Comparison of ENCODE assay signal across 25 cellular contexts in the genomic region with DNA sequence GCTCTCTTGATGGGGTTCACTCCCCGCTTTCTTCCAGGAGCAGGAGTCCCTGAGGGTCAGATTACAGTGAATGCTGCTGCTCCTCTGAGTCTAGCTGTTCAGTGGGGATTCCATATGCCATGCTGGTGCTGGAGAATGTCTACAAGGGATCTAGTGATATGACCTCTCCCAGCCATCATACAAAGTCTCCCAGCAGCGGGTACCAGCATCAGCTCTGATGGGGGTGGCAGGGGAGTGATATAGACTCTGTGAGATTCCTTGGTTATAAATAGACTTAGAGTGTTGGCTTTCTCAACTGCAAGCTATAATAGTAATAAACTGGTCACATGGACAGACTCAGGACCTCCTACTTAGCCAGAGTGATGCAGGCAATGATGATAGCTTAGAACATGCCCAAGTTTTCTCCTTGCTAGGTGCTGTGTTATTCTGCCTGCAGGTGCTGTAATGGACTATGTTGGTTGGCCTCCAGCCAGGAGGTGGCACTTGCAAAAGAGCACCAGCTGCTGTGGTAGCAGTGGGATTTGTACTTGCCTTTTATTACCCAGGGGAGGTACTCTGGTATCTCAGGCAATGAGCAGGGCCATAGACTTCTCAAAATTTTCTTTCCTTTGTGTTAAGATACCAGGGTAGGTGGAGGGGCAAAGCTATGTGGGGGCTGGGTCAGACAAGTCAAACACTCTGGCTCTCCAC.
DNase-seq lines count a peak whose midpoint lies in the region; TF ChIP-seq lines count a peak whose summit lies in the region.
"Had no signal": no experiment of that assay in that cellular context is flagged by ENCODE, and none has a peak within 500 bp of the region (broad histone marks: within the 10 kb centered on the region; RNA-seq: fewer than 3 reads in every experiment).

No MANE protein-coding gene starts in this region.

- H3K4me1 Mint-ChIP-seq in MCF 10A (ENCODE audit: insufficient read depth, unreplicated experiment) (no peaks in the 10 kb centered on the region), type B pancreatic cell (ENCODE audit: unreplicated experiment) (no peaks in the 10 kb centered on the region), Calu3 (ENCODE audit: low read depth, unreplicated experiment) (no peaks in the 10 kb centered on the region)
- H3K4me1 Mint-ChIP-seq: activated CD4-positive, alpha-beta memory T cell treated with anti-CD3 and anti-CD28 coated beads, Interleukin-2, amount 10 ng/mL, durations not matched to agents 7 days and 5 days; CD14-positive monocyte had no signal

- H3K9me3 Mint-ChIP-seq in MCF 10A (ENCODE audit: unreplicated experiment) (no peaks in the 10 kb centered on the region), type B pancreatic cell (peaks cover 5% of the 10 kb centered on the region), Calu3 (ENCODE audit: low read depth, unreplicated experiment) (peaks cover 3% of the 10 kb centered on the region)
- H3K9me3 Mint-ChIP-seq: activated CD4-positive, alpha-beta memory T cell treated with anti-CD3 and anti-CD28 coated beads, Interleukin-2, amount 10 ng/mL, durations not matched to agents 7 days and 5 days; natural killer cell treated with Interleukin-12 subunit alpha and Interleukin-12 subunit beta and Interleukin-15 and Interleukin-18, amount 100 ng/mL, for 72 hours; T-cell had no signal

- no peaks in the 10 kb centered on the region for H3K36me3 ChIP-seq in breast epithelium
- H3K36me3 ChIP-seq: SJCRH30, uterus had no signal

- H3K4me1 ChIP-seq in breast epithelium = no peaks in the 10 kb centered on the region
- H3K4me1 ChIP-seq: SJCRH30, uterus had no signal

- peaks cover 0 to 47% of the 10 kb centered on the region in 2 donors for H3K27me3 ChIP-seq in breast epithelium
- H3K27me3 ChIP-seq: SJCRH30, uterus had no signal

- H3K36me3 Mint-ChIP-seq in MCF 10A (ENCODE audit: insufficient read depth, unreplicated experiment) = no peaks in the 10 kb centered on the region
- H3K36me3 Mint-ChIP-seq in type B pancreatic cell = no peaks in the 10 kb centered on the region
- H3K36me3 Mint-ChIP-seq in Calu3 (ENCODE audit: insufficient read depth, unreplicated experiment) = no peaks in the 10 kb centered on the region
- H3K36me3 Mint-ChIP-seq: CD14-positive monocyte; natural killer cell treated with Interleukin-12 subunit alpha and Interleukin-12 subunit beta and Interleukin-15 and Interleukin-18, amount 100 ng/mL, for 72 hours; stimulated activated naive B cell treated with anti-CD40 and anti-IgM and Interleukin-4, amounts not matched to agents 10 μg/mL and 1 μg/mL and 100 μg/mL, for 72 hours; T-cell had no signal

- DNase-seq in MCF 10A (ENCODE audit: unreplicated experiment) (peak; percentile 16), breast epithelium (ENCODE audit: low spot score in 2 of 2) (no peak), NCI-H1092 (lab: John Stamatoyannopoulos, UW) (peak; percentile 3), NCI-H82 (lab: John Stamatoyannopoulos, UW) (peak; percentile 9), AG08395 (ENCODE audit: low spot score) (no peak), DMS114 treated with DMSO at 0.1 percent for 48 hours (lab: John Stamatoyannopoulos, UW; ENCODE audit: unreplicated experiment) (no peak), type B pancreatic cell (ENCODE audit: extremely low spot score, unreplicated experiment) (no peak), Calu3 (no peak)
- DNase-seq: activated CD4-positive, alpha-beta memory T cell treated with anti-CD3 and anti-CD28 coated beads, Interleukin-2, amount 10 ng/mL, durations not matched to agents 7 days and 5 days; activated gamma-delta T cell; GF-D8; GM23248; KG1; left ventricle myocardium superior; midbrain; NCI-H2029; NCI-H748 treated with DMSO at 0.1 percent for 48 hours; stimulated activated CD4-positive, alpha-beta T cell treated with anti-CD3 and anti-CD28 coated beads, Interleukin-4, amount 100 ng/mL, for 24 hours; stimulated activated naive B cell treated with anti-CD40 and anti-IgM and Interleukin-4, amounts not matched to agents 10 μg/mL and 1 μg/mL and 100 μg/mL, for 72 hours; T-cell; uterus had no signal

- intact Hi-C loops in MCF 10A (cut with micrococcal nuclease) (no loop called here), breast epithelium (cut with DNase I; ENCODE audit: low total_unique reads) (no loop called here), Calu3 (cut with micrococcal nuclease; ENCODE audit: unreplicated experiment) (no loop called here)

- no peak overlapping the region for H3K27ac ChIP-seq in breast epithelium
- H3K27ac ChIP-seq: GM23248, SJCRH30, uterus had no signal

- POLR2A ChIA-PET in MCF 10A (lab: Yijun Ruan, JAX) = no interaction called here

- H3K27ac Mint-ChIP-seq in MCF 10A (ENCODE audit: low read depth, unreplicated experiment) (no peak overlapping the region), type B pancreatic cell (no peak overlapping the region), Calu3 (ENCODE audit: unreplicated experiment) (no peak overlapping the region)
- H3K27ac Mint-ChIP-seq: activated CD4-positive, alpha-beta memory T cell treated with anti-CD3 and anti-CD28 coated beads, Interleukin-2, amount 10 ng/mL, durations not matched to agents 7 days and 5 days; CD14-positive monocyte; natural killer cell treated with Interleukin-12 subunit alpha and Interleukin-12 subunit beta and Interleukin-15 and Interleukin-18, amount 100 ng/mL, for 72 hours; stimulated activated naive B cell treated with anti-CD40 and anti-IgM and Interleukin-4, amounts not matched to agents 10 μg/mL and 1 μg/mL and 100 μg/mL, for 72 hours; T-cell had no signal

- CTCF ChIA-PET in MCF 10A (lab: Yijun Ruan, JAX) (interaction anchor here (0.6 to 0.7 kb wide), 3 partner anchors 20 to 92 kb away, joined by 3 to 4 read pairs (median 3); no protein-coding TSS in a partner anchor), Calu3 (lab: Charles Lee) (no interaction called here)

- no peak for TF ChIP-seq POLR2A in breast epithelium (IDR thresholded peaks at IDR 0.05)

- TF ChIP-seq CTCF in MCF 10A (IDR thresholded peaks at IDR 0.05; ENCODE audit: unreplicated experiment) (no peak), breast epithelium (IDR thresholded peaks at IDR 0.05) (no peak), type B pancreatic cell (conservative IDR thresholded peaks at IDR 0.05) (no peak), Calu3 (IDR thresholded peaks at IDR 0.05; ENCODE audit: unreplicated experiment) (no peak)

- H3K27me3 Mint-ChIP-seq in MCF 10A (ENCODE audit: insufficient read depth, unreplicated experiment) = peaks cover 74% of the 10 kb centered on the region
- H3K27me3 Mint-ChIP-seq in type B pancreatic cell = no peaks in the 10 kb centered on the region
- H3K27me3 Mint-ChIP-seq in Calu3 (ENCODE audit: unreplicated experiment) = no peaks in the 10 kb centered on the region
- H3K27me3 Mint-ChIP-seq: activated CD4-positive, alpha-beta memory T cell treated with anti-CD3 and anti-CD28 coated beads, Interleukin-2, amount 10 ng/mL, durations not matched to agents 7 days and 5 days had no signal

- BruUV-seq in MCF 10A (replicated peaks; lab: Mats Ljungman, UMichigan) = no TSS peak
- no TSS peak for BruUV-seq in Calu3 (replicated peaks; lab: Mats Ljungman, UMichigan)

- H3K4me3 Mint-ChIP-seq in MCF 10A (ENCODE audit: unreplicated experiment) (no peak overlapping the region), type B pancreatic cell (no peak overlapping the region), Calu3 (ENCODE audit: low read depth, unreplicated experiment) (no peak overlapping the region)
- H3K4me3 Mint-ChIP-seq: activated CD4-positive, alpha-beta memory T cell treated with anti-CD3 and anti-CD28 coated beads, Interleukin-2, amount 10 ng/mL, durations not matched to agents 7 days and 5 days; CD14-positive monocyte; natural killer cell treated with Interleukin-12 subunit alpha and Interleukin-12 subunit beta and Interleukin-15 and Interleukin-18, amount 100 ng/mL, for 72 hours; stimulated activated naive B cell treated with anti-CD40 and anti-IgM and Interleukin-4, amounts not matched to agents 10 μg/mL and 1 μg/mL and 100 μg/mL, for 72 hours; T-cell had no signal

- H3K9me3 ChIP-seq in breast epithelium = peaks cover 0 to 6% of the 10 kb centered on the region in 2 donors
- H3K9me3 ChIP-seq: SJCRH30, uterus had no signal

- H3K4me3 ChIP-seq in breast epithelium = no peak overlapping the region
- H3K4me3 ChIP-seq: GM23248, SJCRH30, smooth muscle cell, uterus had no signal

Comparison
In these comparisons a context has a peak if more than half of its experiments do, and no peak if none do; other contexts are left out.
1. DNase-seq: peak in MCF 10A (single experiment), NCI-H1092 (single experiment) and NCI-H82 (single experiment); none in breast epithelium (0 of 2), AG08395 (single experiment), DMS114 treated with DMSO at 0.1 percent for 48 hours (single experiment), type B pancreatic cell (single experiment) and Calu3 (single experiment).